ENCODE assay signal across 8 cellular contexts in genomic region chr16:68264128-68265077, GRCh38.
DNase-seq lines count a peak whose midpoint lies in the region; ATAC-seq and TF ChIP-seq lines count a peak whose summit lies in the region.

Gene SLC7A6 (plus strand): TSS chr16:68264526. CDS start chr16:68274727, 10,201 bp downstream.

- DNase-seq in EL (peak; percentile 85), T-helper 2 cell (peak; percentile 74 to 84 (median 80)), anterior cingulate cortex (lab: John Stamatoyannopoulos, UW) (peak in 51 of 58 donors; percentile 10 to 78 (median 56)), hepatic stellate cell (ENCODE audit: low spot score) (peak; percentile 93), retina (peak; percentile 90), NCI-H187 (lab: John Stamatoyannopoulos, UW) (no peak)

- no peak for TF ChIP-seq EP300 in Ishikawa (IDR thresholded peaks at IDR 0.05; ENCODE audit: borderline replicate concordance)

- peak; percentile 34; the same call in 1 of the 2 replicates for TF ChIP-seq RAD21 in Ishikawa (IDR thresholded peaks at IDR 0.05; ENCODE audit: low read depth)

- peak; percentile 65 for ATAC-seq in GM21529 (IDR thresholded peaks at IDR 0.05; ENCODE audit: unreplicated experiment)

TF ChIP-seq in Ishikawa, 13 proteins besides CTCF, POLR2A, EP300 and RAD21:
- TF ChIP-seq CREB1 (IDR thresholded peaks at IDR 0.05; ENCODE audit: low read depth) = no peak
- TF ChIP-seq, protein P1, sequence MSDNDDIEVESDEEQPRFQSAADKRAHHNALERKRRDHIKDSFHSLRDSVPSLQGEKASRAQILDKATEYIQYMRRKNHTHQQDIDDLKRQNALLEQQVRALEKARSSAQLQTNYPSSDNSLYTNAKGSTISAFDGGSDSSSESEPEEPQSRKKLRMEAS (IDR thresholded peaks at IDR 0.05) = peak; percentile 81
- TF ChIP-seq TEAD4 (IDR thresholded peaks at IDR 0.05) = peak; percentile 30
- TF ChIP-seq NFIC (IDR thresholded peaks at IDR 0.05) = no peak
- TF ChIP-seq EGR1 (IDR thresholded peaks at IDR 0.05) = peak; percentile 62

Comparison
In these comparisons a context has a peak if more than half of its experiments do, and no peak if none do; other contexts are left out.
1. DNase-seq: peak in EL (single experiment), T-helper 2 cell (5 of 5), anterior cingulate cortex (51 of 58), hepatic stellate cell (single experiment) and retina (single experiment); none in NCI-H187 (0 of 2).